In the genomic region with DNA sequence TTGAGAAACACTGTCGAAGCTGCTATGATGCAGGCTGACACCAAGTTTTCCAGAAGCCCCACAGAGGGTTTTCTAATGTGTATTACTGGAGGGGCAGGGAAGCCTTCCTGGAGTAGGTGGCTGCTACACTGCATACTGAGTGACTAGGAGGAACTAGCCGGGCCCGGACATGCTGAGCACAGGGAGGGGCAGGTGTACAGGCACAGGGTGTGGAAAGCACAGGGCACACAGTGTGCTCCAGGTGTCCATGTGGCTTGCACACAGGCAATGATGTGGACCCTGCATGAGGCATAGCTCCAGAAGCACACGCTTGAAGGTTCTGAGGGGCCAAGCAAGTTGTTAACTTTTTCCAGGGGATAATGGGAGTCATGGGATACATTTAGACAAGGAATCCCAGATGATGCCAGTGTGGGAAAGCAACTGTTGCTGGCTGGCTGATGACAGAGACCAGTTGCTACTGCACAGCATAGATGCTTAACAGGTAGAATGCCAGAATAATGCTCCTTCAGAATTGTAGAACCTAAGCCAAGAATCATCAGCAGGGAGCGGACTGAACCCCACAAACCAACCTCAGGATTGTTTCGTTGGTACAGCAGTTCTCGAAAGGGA, we compare ENCODE assay signal across 20 cellular contexts. TPM values are rescaled to one million over a fixed set of nuclear protein-coding genes. Genes with fewer than 3 reads are reported as not detected.
"Had no signal": no experiment of that assay in that cellular context is flagged by ENCODE, and none has a peak within 500 bp of the region (broad histone marks: within the 10 kb centered on the region; RNA-seq: fewer than 3 reads in every experiment).

No MANE protein-coding gene starts in this region.

- H3K27me3 ChIP-seq: cardiac muscle cell, heart right ventricle, neutrophil, pancreas, right lobe of liver, SJSA1, tibial nerve had no signal

- H3K4me1 ChIP-seq: right lobe of liver, SJSA1, tibial nerve had no signal

- H3K9me3 ChIP-seq: heart right ventricle, neutrophil, pancreas, right lobe of liver, SJSA1, tibial nerve had no signal

- H3K27me3 Mint-ChIP-seq: activated naive CD8-positive, alpha-beta T cell; dendritic cell treated with granulocyte-macrophage colony-stimulating factor and Interleukin-4, amounts not matched to agents 40 ng/mL and 50 ng/mL, for 4 days; stimulated activated naive B cell treated with anti-CD40 and anti-IgM and Interleukin-4, amounts not matched to agents 10 μg/mL and 1 μg/mL and 100 μg/mL, for 72 hours had no signal

- H3K4me3 Mint-ChIP-seq: activated naive CD8-positive, alpha-beta T cell; dendritic cell treated with granulocyte-macrophage colony-stimulating factor and Interleukin-4, amounts not matched to agents 40 ng/mL and 50 ng/mL, for 4 days; effector memory CD8-positive, alpha-beta T cell; natural killer cell; stimulated activated naive B cell treated with anti-CD40 and anti-IgM and Interleukin-4, amounts not matched to agents 10 μg/mL and 1 μg/mL and 100 μg/mL, for 72 hours; T-helper 1 cell treated with Interleukin-12 subunit alpha and Interleukin-12 subunit beta and Interleukin-4 antibody, amounts not matched to agents 30 μg/mL and 1 μg/mL, for 36 hours had no signal

- H3K27ac Mint-ChIP-seq: activated naive CD8-positive, alpha-beta T cell; dendritic cell treated with granulocyte-macrophage colony-stimulating factor and Interleukin-4, amounts not matched to agents 40 ng/mL and 50 ng/mL, for 4 days; effector memory CD8-positive, alpha-beta T cell; natural killer cell; T-helper 1 cell treated with Interleukin-12 subunit alpha and Interleukin-12 subunit beta and Interleukin-4 antibody, amounts not matched to agents 30 μg/mL and 1 μg/mL, for 36 hours had no signal

- ATAC-seq: activated CD4-positive, CD25-positive, alpha-beta regulatory T cell treated with anti-CD3 and anti-CD28 coated beads, Interleukin-2, amount 50 U/mL, for 24 hours; effector memory CD8-positive, alpha-beta T cell; right lobe of liver; stimulated activated naive B cell treated with anti-CD40 and anti-IgM and Interleukin-4, amounts not matched to agents 10 μg/mL and 1 μg/mL and 100 μg/mL, for 72 hours had no signal

- H3K27ac ChIP-seq: cardiac muscle cell, heart right ventricle, neutrophil, pancreas, right lobe of liver, SJSA1, tibial nerve had no signal

- H3K4me1 Mint-ChIP-seq: natural killer cell; stimulated activated naive B cell treated with anti-CD40 and anti-IgM and Interleukin-4, amounts not matched to agents 10 μg/mL and 1 μg/mL and 100 μg/mL, for 72 hours had no signal

- DNase-seq: activated CD4-positive, alpha-beta T cell treated with anti-CD3 and anti-CD28 coated beads, Interleukin-2, amount 50 U/mL, for 1 hour; activated CD8-positive, alpha-beta memory T cell treated with anti-CD3 and anti-CD28 coated beads, Interleukin-2, amount 50 U/mL, for 48 hours; activated effector memory CD4-positive, alpha-beta T cell treated with anti-CD3 and anti-CD28 coated beads, Interleukin-2, amount 50 U/mL, for 16 hours; activated T-cell treated with anti-CD3 and anti-CD28 coated beads, Interleukin-2, amount 50 U/mL, for 48 hours; effector memory CD8-positive, alpha-beta T cell; heart right ventricle; mesendoderm; natural killer cell; pancreas; right lobe of liver; stimulated activated CD4-positive, alpha-beta T cell treated with anti-CD3 and anti-CD28 coated beads, Interleukin-4, amount 100 ng/mL, for 24 hours; stimulated activated naive B cell treated with anti-CD40 and anti-IgM and Interleukin-4, amounts not matched to agents 10 μg/mL and 1 μg/mL and 100 μg/mL, for 72 hours had no signal

- H3K36me3 Mint-ChIP-seq: natural killer cell had no signal

- H3K4me3 ChIP-seq: cardiac muscle cell, heart right ventricle, pancreas, right lobe of liver, SJSA1, tibial nerve had no signal

- H3K9me3 Mint-ChIP-seq: dendritic cell treated with granulocyte-macrophage colony-stimulating factor and Interleukin-4, amounts not matched to agents 40 ng/mL and 50 ng/mL, for 4 days; effector memory CD8-positive, alpha-beta T cell; natural killer cell; stimulated activated naive B cell treated with anti-CD40 and anti-IgM and Interleukin-4, amounts not matched to agents 10 μg/mL and 1 μg/mL and 100 μg/mL, for 72 hours; T-helper 1 cell treated with Interleukin-12 subunit alpha and Interleukin-12 subunit beta and Interleukin-4 antibody, amounts not matched to agents 30 μg/mL and 1 μg/mL, for 36 hours had no signal

RNA-seq across cellular contexts. Expression of gene FANK1, which starts 29.8 kb away (rescaled TPM):
- total RNA-seq: natural killer cell had no signal
